ENCODE assay signal across 24 cellular contexts in genomic region chr10:45380903-45381610, GRCh38. TPM values are rescaled to one million over a fixed set of nuclear protein-coding genes. Genes with fewer than 3 reads are reported as not detected.
DNase-seq lines count a peak whose midpoint lies in the region; ATAC-seq, FAIRE-seq and TF ChIP-seq lines count a peak whose summit lies in the region.
"Had no signal": no experiment of that assay in that cellular context is flagged by ENCODE, and none has a peak within 500 bp of the region (broad histone marks: within the 10 kb centered on the region; RNA-seq: fewer than 3 reads in every experiment).

No MANE protein-coding gene starts in this region.

- no peak for TF ChIP-seq POLR2A in K562 (conservative IDR thresholded peaks at IDR 0.05)
- TF ChIP-seq POLR2A in spleen (IDR thresholded peaks at IDR 0.05), result no peak

- TF ChIP-seq CTCF in K562 (IDR thresholded peaks at IDR 0.05 in 2 of 3, conservative IDR thresholded peaks at IDR 0.05 in 1 of 3; ENCODE audit: insufficient read depth in 2 of 3, low read depth in 1 of 3, low read length in 3 of 3) (no peak), spleen (IDR thresholded peaks at IDR 0.05 in 8 of 11, conservative IDR thresholded peaks at IDR 0.05 in 3 of 11) (no peak), GM10248 (IDR thresholded peaks at IDR 0.05; ENCODE audit: control extremely low read depth, extremely low read depth, low read depth, missing control alignments) (no peak)

- POLR2A ChIA-PET in K562 (lab: Yijun Ruan, JAX) (no interaction called here), GM10248 (lab: Yijun Ruan, JAX) (no interaction called here)

- H4K20me1 ChIP-seq in K562 (replicated peaks; ENCODE audit: control insufficient read depth, insufficient read depth, low read length), result no peaks in the 10 kb centered on the region

- BruUV-seq in K562 (replicated peaks; lab: Mats Ljungman, UMichigan), result no TSS peak

- H3K27me3 ChIP-seq in H7 (ENCODE audit: control insufficient read depth, insufficient read depth, low read length) (0 out of 2 replicates have a peak, but pooled peaks cover 2% of the 10 kb centered on the region), K562 (ENCODE audit: control insufficient read depth in 2 of 2, insufficient read depth in 2 of 2, low read length in 2 of 2) (peaks cover 5 to 33% of the 10 kb centered on the region in 2 experiments; a peak in 3 of 5 replicates), right cardiac atrium (ENCODE audit: control insufficient read depth, insufficient read depth) (no peaks in the 10 kb centered on the region), spleen (replicated peaks in 1 of 7) (peaks cover 0 to 15% (median 0%) of the 10 kb centered on the region in 7 donors)
- H3K27me3 ChIP-seq in effector memory CD4-positive, alpha-beta T cell (replicated peaks; ENCODE audit: control insufficient read depth, insufficient read depth, low read length, poor library complexity, severe bottlenecking), result no peaks in the 10 kb centered on the region
- H3K27me3 ChIP-seq: testis had no signal

- 25% methylated on average over 8 of the region's 8 CpGs for WGBS in K562 (ENCODE audit: insufficient coverage, low coverage, missing lambda C conversion rate)
- WGBS in right cardiac atrium, result 78% methylated on average over 8 of the region's 8 CpGs
- 62 to 85% (median 66%) methylated on average over 8 of the region's 8 CpGs for WGBS in spleen, 5 donors

- H3K4me1 ChIP-seq in K562 (replicated peaks in 1 of 2; ENCODE audit: control insufficient read depth in 2 of 2, insufficient read depth in 2 of 2, low read length in 2 of 2), result peaks cover 16 to 22% of the 10 kb centered on the region in 2 experiments
- H3K4me1 ChIP-seq in right cardiac atrium (ENCODE audit: control insufficient read depth, insufficient read depth, low read length), result no peaks in the 10 kb centered on the region
- peaks cover 5 to 88% (median 58%) of the 10 kb centered on the region in 6 donors for H3K4me1 ChIP-seq in spleen
- H3K4me1 ChIP-seq in effector memory CD4-positive, alpha-beta T cell (ENCODE audit: control insufficient read depth, insufficient read depth, low read length, poor library complexity, severe bottlenecking), result no peaks in the 10 kb centered on the region
- H3K4me1 ChIP-seq: esophagus squamous epithelium, testis had no signal

- no peak overlapping the region for H2AFZ ChIP-seq in K562 (ENCODE audit: low read depth, low read length)

- H3K9me1 ChIP-seq in K562 (ENCODE audit: control insufficient read depth, insufficient read depth, low read length), result no peaks in the 10 kb centered on the region

- peak overlapping the region in 1 of 2 experiments; percentile 10; a peak in 1 of 4 replicates for H3K9ac ChIP-seq in K562 (ENCODE audit: insufficient read depth in 1 of 2, low read depth in 2 of 2, low read length in 2 of 2)

- CTCF ChIA-PET in K562 (lab: Yijun Ruan, JAX; ENCODE audit: low intra/inter-chr PET ratio), result no interaction called here
- CTCF ChIA-PET in GM10248 (lab: Yijun Ruan, JAX), result no interaction called here

- in situ Hi-C loops in K562 (cut with MboI), result no loop called here

- H3K79me2 ChIP-seq in K562 (ENCODE audit: control insufficient read depth, insufficient read depth, low read length), result no peaks in the 10 kb centered on the region

- TF ChIP-seq RAD21 in K562 (CRISPR knock-in tag; conservative IDR thresholded peaks at IDR 0.05 in 1 of 2, IDR thresholded peaks at IDR 0.05 in 1 of 2), result no peak

- H3K4me3 ChIP-seq in H7 (ENCODE audit: insufficient read depth, low read depth, low read length), result no peak overlapping the region
- H3K4me3 ChIP-seq in K562, result no peak overlapping the region
- no peak overlapping the region for H3K4me3 ChIP-seq in right cardiac atrium (ENCODE audit: low read length)
- H3K4me3 ChIP-seq in spleen, result no peak overlapping the region
- H3K4me3 ChIP-seq in effector memory CD4-positive, alpha-beta T cell (ENCODE audit: insufficient read depth, low read depth, low read length, poor library complexity, severe bottlenecking), result no peak overlapping the region
- H3K4me3 ChIP-seq: esophagus squamous epithelium, testis had no signal

- intact Hi-C loops in K562 (cut with micrococcal nuclease) (no loop called here), right cardiac atrium (cut with DNase I) (no loop called here), spleen (cut with DNase I; ENCODE audit: low total_unique reads) (no loop called here)

- ATAC-seq in K562 (no peak), right cardiac atrium (peak; percentile 36 to 37)
- ATAC-seq: CD8-positive, alpha-beta T cell had no signal

- no peaks in the 10 kb centered on the region for H3K9me3 ChIP-seq in K562 (replicated peaks; ENCODE audit: control insufficient read depth, insufficient read depth, low read depth, low read length)
- H3K9me3 ChIP-seq in right cardiac atrium (ENCODE audit: control insufficient read depth, low read length), result no peaks in the 10 kb centered on the region
- H3K9me3 ChIP-seq in spleen, result no peaks in the 10 kb centered on the region
- no peaks in the 10 kb centered on the region for H3K9me3 ChIP-seq in effector memory CD4-positive, alpha-beta T cell (ENCODE audit: control insufficient read depth, low read length)
- H3K9me3 ChIP-seq: esophagus squamous epithelium, testis had no signal

- no peak for TF ChIP-seq EP300 in K562 (IDR thresholded peaks at IDR 0.05; ENCODE audit: low read length)

- H3K36me3 ChIP-seq in H7 (replicated peaks; ENCODE audit: control insufficient read depth, insufficient read depth, low read length), result no peaks in the 10 kb centered on the region
- H3K36me3 ChIP-seq in K562 (ENCODE audit: control insufficient read depth, insufficient read depth, low read length), result no peaks in the 10 kb centered on the region
- peaks cover 0 to 58% (median 11%) of the 10 kb centered on the region in 6 donors for H3K36me3 ChIP-seq in spleen
- no peaks in the 10 kb centered on the region for H3K36me3 ChIP-seq in effector memory CD4-positive, alpha-beta T cell (ENCODE audit: control insufficient read depth, insufficient read depth, low read length)

- peak; percentile 17 for DNase-seq in H7
- no peak for DNase-seq in K562 (ENCODE audit: extremely low read depth in 1 of 4, low spot score in 3 of 4)
- DNase-seq in right cardiac atrium, result peak in 1 of 3 donors; percentile 66
- DNase-seq in spleen, result peak; percentile 75
- DNase-seq in activated CD4-positive, alpha-beta T cell treated with anti-CD3 and anti-CD28 coated beads, Interleukin-2, amount 50 U/mL, for 48 hours, result no peak
- no peak for DNase-seq in GM10248 (ENCODE audit: extremely low spot score)
- no peak for DNase-seq in occipital lobe (lab: John Stamatoyannopoulos, UW)
- DNase-seq in effector memory CD4-positive, alpha-beta T cell, result no peak
- DNase-seq: activated CD4-positive, alpha-beta memory T cell treated with anti-CD3 and anti-CD28 coated beads, Interleukin-2, amount 10 ng/mL, durations not matched to agents 7 days and 5 days; activated CD4-positive, CD25-positive, alpha-beta regulatory T cell; activated effector memory CD4-positive, alpha-beta T cell treated with Interleukin-2 at 50 U/mL for 16 hours; activated naive CD8-positive, alpha-beta T cell treated with anti-CD3 and anti-CD28 coated beads, Interleukin-2, amount 10 ng/mL, durations not matched to agents 7 days and 5 days; CD8-positive, alpha-beta T cell; cerebellar nuclear complex; effector CD4-positive, alpha-beta T cell; esophagus squamous epithelium; kidney glomerular epithelial cell; NCI-H1436 treated with DMSO at 0.1 percent for 48 hours; NCI-H748 treated with DMSO at 0.1 percent for 48 hours; stimulated activated CD4-positive, alpha-beta T cell treated with anti-CD3 and anti-CD28 coated beads, Interleukin-1b, Interleukin-23, amount 100 ng/mL, for 48 hours; T-helper 9 cell had no signal

- H3K27ac ChIP-seq in K562 (ENCODE audit: extremely low read depth, low read depth, low read length) (no peak overlapping the region), right cardiac atrium (ENCODE audit: low read length) (no peak overlapping the region), spleen (peak overlapping the region in 6 of 8 donors; percentile 33 to 96 (median 81))
- no peak overlapping the region for H3K27ac ChIP-seq in effector memory CD4-positive, alpha-beta T cell (ENCODE audit: insufficient read depth, low read length, poor library complexity, severe bottlenecking)
- H3K27ac ChIP-seq: RWPE1, testis had no signal

- no peak for FAIRE-seq in K562 (lab: Jason Lieb, UNC)
- FAIRE-seq: GM12892 had no signal

- H3K4me2 ChIP-seq in K562 (ENCODE audit: insufficient read depth, low read length), result no peak overlapping the region

RNA-seq across cellular contexts. Expression of gene ALOX5, which starts 7.0 kb away (rescaled TPM):
- 0.10 and 1.1 TPM in 2 replicates for total RNA-seq in H7 (2014; rRNA removed; shearing (Covaris generic))
- total RNA-seq in K562 (2011; cell fraction: chromatin; rRNA removed; ENCODE audit: low replicate concordance), result 3.5 and 4.3 TPM in 2 replicates
- total RNA-seq in K562 (2011; cell fraction: nucleolus; rRNA removed), result 2.2 and 3.8 TPM in 2 replicates
- total RNA-seq in K562 (2011; cell fraction: nucleoplasm; rRNA removed), result 2.5 and 2.6 TPM in 2 replicates
- 1.1 and 1.9 TPM in 2 replicates for total RNA-seq in K562 (2014; rRNA removed)
- total RNA-seq in K562 (2014; rRNA removed; fragmentation: Illumina TruSeq; extraction: Trizol), result 0.51 and 0.73 TPM in 2 replicates
- 1.8 and 1.9 TPM in 2 replicates for total RNA-seq in K562 (2015; rRNA removed; fragmentation: Illumina TruSeq; extraction: Trizol)
- total RNA-seq in K562 (2021), result 0.92 and 2.0 TPM in 2 replicates
- polyA plus RNA-seq in K562 (2011; rRNA removed), result 0.74 and 6.5 TPM in 2 replicates
- 0.61 and 3.8 TPM in 2 replicates for polyA plus RNA-seq in K562 (2011; cell fraction: cytosol; rRNA removed)
- 10.6 and 47.2 TPM in 2 replicates for polyA plus RNA-seq in K562 (2011; cell fraction: nucleus; rRNA removed)
- polyA plus RNA-seq in K562 (2012), result 4.9 and 23.7 TPM in 2 replicates
- polyA plus RNA-seq in K562 (2014; fragmentation: Illumina TruSeq; extraction: Trizol), result 1.4 and 1.5 TPM in 2 replicates
- polyA plus RNA-seq in K562 (2014; fragmentation: Nextera tagmentation; extraction: Ambion mirVana), result under 1 TPM; 0.10 to 0.13 TPM
- 1.6 and 2.4 TPM in 2 replicates for polyA plus RNA-seq in K562 (2014; rRNA removed)
- polyA minus RNA-seq in K562 (2011; rRNA and poly(A)+ RNA removed), result 0.46 and 3.2 TPM in 2 replicates
- polyA minus RNA-seq in K562 (2011; cell fraction: cytosol; rRNA and poly(A)+ RNA removed), result 2.5 TPM in 1 of 2 replicates, not detected in the other
- polyA minus RNA-seq in K562 (2011; cell fraction: nucleus; rRNA and poly(A)+ RNA removed), result 2.0 and 18.2 TPM in 2 replicates
- total RNA-seq in right cardiac atrium, result 10 to 100 TPM; 10.0 to 13.0 (median 12.2) TPM
- 5.6 TPM for polyA plus RNA-seq in right cardiac atrium
- 100 to 1,000 TPM in 6 of 7 donors, 10 to 100 TPM in 1; 87.2 to 357 (median 168) TPM for total RNA-seq in spleen
- 100 to 1,000 TPM in 2 of 3 donors, 10 to 100 TPM in 1; 69.3 to 184 (median 119) TPM for polyA plus RNA-seq in spleen
- 0.62 TPM for total RNA-seq in occipital lobe

Comparison
In these comparisons a context has a peak if more than half of its experiments do, and no peak if none do; other contexts are left out.
1. DNase-seq: peak in H7 (single experiment) and spleen (single experiment); none in K562 (0 of 4), activated CD4-positive, alpha-beta T cell treated with anti-CD3 and anti-CD28 coated beads, Interleukin-2, amount 50 U/mL, for 48 hours (0 of 2), GM10248 (single experiment), occipital lobe (single experiment) and effector memory CD4-positive, alpha-beta T cell (0 of 3).
2. H3K27ac ChIP-seq: peak in spleen (6 of 8); none in K562 (single experiment), right cardiac atrium (single experiment) and effector memory CD4-positive, alpha-beta T cell (single experiment).
3. RNA of gene ALOX5, which starts 7.0 kb away (total RNA-seq): 87.2 to 357 TPM in spleen; 10.0 to 13.0 TPM in right cardiac atrium, 0.51 to 4.3 TPM in K562, 0.62 TPM in occipital lobe (single experiment) and 0.10 to 1.1 TPM in H7; every median in the first group is over 4 times any median in the second.